8 cellular contexts compared by ENCODE assay signal in the genomic region with DNA sequence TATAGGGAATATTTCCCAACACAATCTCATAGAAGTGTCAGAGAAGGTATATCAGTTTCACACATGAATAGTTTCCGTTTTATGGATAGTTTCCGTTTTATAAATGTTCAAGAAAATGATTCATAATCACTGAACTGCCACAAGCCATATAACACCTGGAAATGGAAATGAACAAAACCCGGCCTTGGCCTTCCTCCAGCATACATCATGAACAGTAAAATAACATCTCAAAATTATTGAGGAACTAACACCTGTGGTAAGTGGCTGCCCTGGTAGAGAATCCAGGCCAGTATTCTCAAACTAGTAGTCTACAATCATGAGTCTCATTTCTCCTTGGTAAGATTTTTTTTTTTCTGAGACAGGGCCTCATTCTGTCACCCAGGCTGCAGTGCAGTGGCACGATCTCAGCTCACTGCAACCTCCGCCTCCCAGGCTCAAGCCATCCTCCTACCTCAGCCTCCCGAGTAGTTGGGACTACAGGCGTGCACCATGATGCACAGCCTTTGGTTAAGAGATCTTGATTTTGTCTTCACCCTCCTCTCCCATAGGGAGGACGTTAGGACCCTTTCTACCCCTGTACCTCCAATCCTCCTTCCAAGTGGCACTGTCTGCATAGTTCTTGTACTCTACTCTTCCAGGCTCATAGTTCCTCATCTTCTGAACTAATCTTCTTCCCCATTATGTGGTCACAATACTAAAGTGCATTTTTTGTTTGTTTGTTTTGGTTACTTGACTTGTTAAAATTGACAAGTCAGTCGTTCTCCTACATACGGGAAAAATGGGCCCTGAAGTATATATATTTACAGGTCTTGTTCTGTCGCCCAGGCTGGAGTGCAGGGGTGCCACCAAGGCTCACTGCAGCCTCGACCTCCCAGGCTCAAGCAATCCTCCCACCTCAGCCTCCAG. TPM values are rescaled to one million over a fixed set of nuclear protein-coding genes. Genes with fewer than 3 reads are reported as not detected.
DNase-seq lines count a peak whose midpoint lies in the region; ATAC-seq and TF ChIP-seq lines count a peak whose summit lies in the region.

No MANE protein-coding gene starts in this region.

- H3K56ac ChIP-seq in IMR-90 (ENCODE audit: extremely low read depth, insufficient read depth, low read length) = no peak overlapping the region

- no peak overlapping the region; the same call in 1 of the 2 replicates for H3K23ac ChIP-seq in IMR-90 (ENCODE audit: low read depth, low read length)

- no peak overlapping the region for H2BK15ac ChIP-seq in IMR-90 (ENCODE audit: low read depth, low read length)

- no peak overlapping the region for H4K91ac ChIP-seq in IMR-90 (ENCODE audit: insufficient read depth, low read depth, low read length)

- intact Hi-C loops in IMR-90 (cut with micrococcal nuclease) = loop anchor here (5.0 kb wide), 3 partner anchors 65 to 150 kb away; a partner anchor contains a TSS
- intact Hi-C loops in ascending aorta (cut with DNase I) = loop anchor here (2.0 kb wide), 2 partner anchors 15 kb away; a partner anchor contains a TSS

- no peak overlapping the region for H2AK9ac ChIP-seq in IMR-90 (replicated peaks; ENCODE audit: low read depth, low read length, poor library complexity)

- no peak for TF ChIP-seq POLR2A in IMR-90 (IDR thresholded peaks at IDR 0.05; ENCODE audit: low read depth, low read length)

- no peak overlapping the region for H3K14ac ChIP-seq in IMR-90 (replicated peaks; ENCODE audit: low read depth, low read length)

- DNase-seq in IMR-90 (no peak), ascending aorta (ENCODE audit: low spot score in 2 of 2) (no peak), NCI-H510A (lab: John Stamatoyannopoulos, UW) (no peak), 8988T (no peak)

- TF ChIP-seq RAD21 in IMR-90 (IDR thresholded peaks at IDR 0.05; ENCODE audit: low read length) = no peak

- dilution Hi-C loops in IMR-90 (cut with HindIII; ENCODE audit: low sequenced_read_pairs, unreplicated experiment) = no loop called here

- BruUV-seq in IMR-90 (replicated peaks; lab: Mats Ljungman, UMichigan) = no TSS peak

- H4K20me1 ChIP-seq in IMR-90 (ENCODE audit: insufficient read depth, low read length) = no peaks in the 10 kb centered on the region

- H3K79me1 ChIP-seq in IMR-90 (ENCODE audit: low read depth in 1 of 2, low read length in 2 of 2) = no peaks in the 10 kb centered on the region

- H3K18ac ChIP-seq in IMR-90 (ENCODE audit: low read depth, low read length) = no peak overlapping the region

- H3K4ac ChIP-seq in IMR-90 (ENCODE audit: low read depth, low read length) = peak overlapping the region; percentile 20; the same call in 1 of the 2 replicates

- no peak overlapping the region for H2AFZ ChIP-seq in IMR-90 (replicated peaks; ENCODE audit: low read length, poor library complexity)

- H3K4me3 ChIP-seq in GM08714 (ENCODE audit: low read length) = peak overlapping the region; percentile 66; the same call in 1 of the 2 replicates
- no peak overlapping the region for H3K4me3 ChIP-seq in IMR-90 (ENCODE audit: insufficient read depth, low read depth, low read length)
- peak overlapping the region; percentile 69 to 70 for H3K4me3 ChIP-seq in ascending aorta
- peak overlapping the region; percentile 46 to 77 for H3K4me3 ChIP-seq in muscle layer of duodenum (ENCODE audit: low read depth in 1 of 2, low read length in 2 of 2)
- peak overlapping the region; percentile 64 for H3K4me3 ChIP-seq in urinary bladder (ENCODE audit: low read depth, low read length)

- 80% methylated on average over 1 of the region's 12 CpGs; no CpG with 5 or more reads in 1 of the 2 experiments for WGBS in IMR-90 (ENCODE audit: extremely low coverage in 2 of 2, insufficient read length in 1 of 2), 2 experiments
- 78% methylated on average over 12 of the region's 12 CpGs for WGBS in urinary bladder

- H3K27me3 ChIP-seq in IMR-90 (ENCODE audit: control insufficient read depth, insufficient read depth, low read length) = peaks cover 3% of the 10 kb centered on the region
- H3K27me3 ChIP-seq in ascending aorta = no peaks in the 10 kb centered on the region
- no peaks in the 10 kb centered on the region for H3K27me3 ChIP-seq in muscle layer of duodenum (ENCODE audit: low read depth, low read length)

- H2BK20ac ChIP-seq in IMR-90 (ENCODE audit: low read depth, low read length) = no peak overlapping the region

- H3K9me3 ChIP-seq in IMR-90 (ENCODE audit: control insufficient read depth, insufficient read depth, low read length) (no peaks in the 10 kb centered on the region), ascending aorta (no peaks in the 10 kb centered on the region), muscle layer of duodenum (ENCODE audit: control insufficient read depth in 1 of 2, low read length in 2 of 2) (no peaks in the 10 kb centered on the region)

- peaks cover 8% of the 10 kb centered on the region for H3K4me1 ChIP-seq in IMR-90 (ENCODE audit: control insufficient read depth, insufficient read depth, low read length)
- peaks cover 0 to 6% of the 10 kb centered on the region in 2 donors for H3K4me1 ChIP-seq in ascending aorta
- peaks cover 0 to 5% of the 10 kb centered on the region in 2 donors for H3K4me1 ChIP-seq in muscle layer of duodenum (ENCODE audit: control insufficient read depth in 1 of 2, insufficient read depth in 2 of 2, low read length in 2 of 2)
- no peaks in the 10 kb centered on the region for H3K4me1 ChIP-seq in urinary bladder (ENCODE audit: insufficient read depth)

- in situ Hi-C loops in IMR-90 (cut with MboI; ENCODE audit: low sequenced_read_pairs) = no loop called here

- no peak overlapping the region for H2BK5ac ChIP-seq in IMR-90 (ENCODE audit: low read depth, low read length, poor library complexity, severe bottlenecking)

- peak overlapping the region; percentile 96 to 98 for H4K8ac ChIP-seq in IMR-90 (ENCODE audit: low read depth in 2 of 2, low read length in 2 of 2)

- no peak for ATAC-seq in IMR-90 (ENCODE audit: low read depth)
- ATAC-seq in GM19035 (IDR thresholded peaks at IDR 0.05; ENCODE audit: unreplicated experiment) = no peak

- peak overlapping the region; percentile 81; the same call in 1 of the 2 replicates for H3K4me2 ChIP-seq in IMR-90 (ENCODE audit: low read depth, low read length)

- H3K9me1 ChIP-seq in IMR-90 (ENCODE audit: insufficient read depth, low read length) = no peaks in the 10 kb centered on the region; the same call in none of the 2 replicates

- H2BK120ac ChIP-seq in IMR-90 (ENCODE audit: low read depth, low read length) = no peak overlapping the region

- H3K27ac ChIP-seq in IMR-90 (ENCODE audit: insufficient read depth, low read length) (no peak overlapping the region; the same call in 1 of the 2 replicates), ascending aorta (peak overlapping the region; percentile 86 to 89), muscle layer of duodenum (ENCODE audit: low read length) (no peak overlapping the region), urinary bladder (ENCODE audit: low read depth) (no peak overlapping the region)

- H4K5ac ChIP-seq in IMR-90 (ENCODE audit: low read depth, low read length) = peak overlapping the region; percentile 64

- no peaks in the 10 kb centered on the region for H3K36me3 ChIP-seq in IMR-90 (ENCODE audit: control insufficient read depth, insufficient read depth, low read length)
- H3K36me3 ChIP-seq in ascending aorta = no peaks in the 10 kb centered on the region
- no peaks in the 10 kb centered on the region for H3K36me3 ChIP-seq in muscle layer of duodenum (ENCODE audit: control insufficient read depth in 1 of 2, insufficient read depth in 2 of 2, low read length in 2 of 2)
- no peaks in the 10 kb centered on the region for H3K36me3 ChIP-seq in urinary bladder (ENCODE audit: insufficient read depth)

- TF ChIP-seq CTCF in IMR-90 (conservative IDR thresholded peaks at IDR 0.05; ENCODE audit: low read depth, low read length) = no peak
- TF ChIP-seq CTCF in ascending aorta (IDR thresholded peaks at IDR 0.05) = no peak

- CTCF ChIA-PET in IMR-90 (lab: Yijun Ruan, JAX) = no interaction called here

- H2AK5ac ChIP-seq in IMR-90 (ENCODE audit: low read depth, low read length) = 0 out of 2 replicates have a peak overlapping the region, but pooled peaks have one; percentile 34

- H3K9ac ChIP-seq in IMR-90 (ENCODE audit: low read depth, low read length) = peak overlapping the region; percentile 87; the same call in 1 of the 2 replicates

- POLR2A ChIA-PET in IMR-90 (lab: Charles Lee; ENCODE audit: unreplicated experiment) = interaction anchor here (0.6 to 0.7 kb wide), 5 partner anchors 15 to 129 kb away, joined by 3 to 16 read pairs (median 8); no protein-coding TSS in a partner anchor

TF ChIP-seq in IMR-90, 13 proteins besides CTCF, POLR2A, EP300 and RAD21 (continues in another document):
- TF ChIP-seq BHLHE40 (IDR thresholded peaks at IDR 0.05; ENCODE audit: low read depth, low read length) = no peak
- no peak for TF ChIP-seq CEBPB (IDR thresholded peaks at IDR 0.05; ENCODE audit: low read depth, low read length)
- no peak for TF ChIP-seq MXI1 (IDR thresholded peaks at IDR 0.05; ENCODE audit: borderline replicate concordance, low read depth, low read length)
- TF ChIP-seq CHD1 (IDR thresholded peaks at IDR 0.05; ENCODE audit: low read depth, low read length) = no peak
- TF ChIP-seq RCOR1 (IDR thresholded peaks at IDR 0.05; ENCODE audit: insufficient replicate concordance, low read length) = no peak
- no peak for TF ChIP-seq NFE2L2 (IDR thresholded peaks at IDR 0.05; ENCODE audit: low read depth, low read length)
- TF ChIP-seq, protein P1, sequence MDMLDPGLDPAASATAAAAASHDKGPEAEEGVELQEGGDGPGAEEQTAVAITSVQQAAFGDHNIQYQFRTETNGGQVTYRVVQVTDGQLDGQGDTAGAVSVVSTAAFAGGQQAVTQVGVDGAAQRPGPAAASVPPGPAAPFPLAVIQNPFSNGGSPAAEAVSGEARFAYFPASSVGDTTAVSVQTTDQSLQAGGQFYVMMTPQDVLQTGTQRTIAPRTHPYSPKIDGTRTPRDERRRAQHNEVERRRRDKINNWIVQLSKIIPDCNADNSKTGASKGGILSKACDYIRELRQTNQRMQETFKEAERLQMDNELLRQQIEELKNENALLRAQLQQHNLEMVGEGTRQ (IDR thresholded peaks at IDR 0.05; ENCODE audit: low read depth, low read length) = no peak
- TF ChIP-seq MAZ (IDR thresholded peaks at IDR 0.05; ENCODE audit: borderline replicate concordance, low read depth, low read length) = no peak
- no peak for TF ChIP-seq RFX5 (IDR thresholded peaks at IDR 0.05; ENCODE audit: low read depth, low read length)
- no peak for TF ChIP-seq MAFK (IDR thresholded peaks at IDR 0.05; ENCODE audit: low read depth, low read length)

RNA-seq across cellular contexts. Expression of a gene that starts 15.0 kb away (rescaled TPM):
- total RNA-seq in IMR-90 (2012; rRNA removed) (0.90 and 1.4 TPM in 2 replicates), ascending aorta (0.21 TPM), urinary bladder (9.4 TPM)
- polyA plus RNA-seq in IMR-90 (2012; rRNA removed) (0.77 and 1.1 TPM in 2 replicates), urinary bladder (9.0 TPM)
- 0.41 and 0.58 TPM in 2 replicates for polyA plus RNA-seq in IMR-90 (2012; cell fraction: cytosol; rRNA removed)
- polyA plus RNA-seq in IMR-90 (2012; cell fraction: nucleus; rRNA removed; ENCODE audit: low replicate concordance) = 0.60 and 1.3 TPM in 2 replicates

Comparison
In these comparisons a context has a peak if more than half of its experiments do, and no peak if none do; other contexts are left out.
1. H3K27ac ChIP-seq: peak in ascending aorta (2 of 2); none in IMR-90 (single experiment), muscle layer of duodenum (single experiment) and urinary bladder (single experiment).